Comparison of ENCODE assay signal across 18 cellular contexts in the genomic region with DNA sequence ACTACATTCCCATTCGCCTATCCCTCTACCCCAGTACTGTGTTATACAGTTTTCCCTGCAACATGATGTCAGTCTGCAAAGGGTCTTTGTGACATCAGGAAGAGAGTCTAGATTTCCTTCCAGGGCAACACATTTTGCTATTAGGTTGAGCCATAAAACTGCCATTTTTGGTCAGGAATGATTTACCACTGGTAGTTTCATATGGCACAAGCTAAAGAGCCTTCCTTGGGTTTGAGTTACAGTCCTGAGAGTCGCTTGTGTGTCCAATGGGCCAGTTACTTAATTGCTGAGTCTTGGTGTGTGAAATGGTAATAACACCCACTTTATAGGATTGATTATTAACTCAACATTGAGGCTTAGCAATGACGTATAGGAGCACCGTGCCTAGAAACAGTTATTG. TPM values are rescaled to one million over a fixed set of nuclear protein-coding genes. Genes with fewer than 3 reads are reported as not detected.
DNase-seq lines count a peak whose midpoint lies in the region; ATAC-seq, FAIRE-seq and TF ChIP-seq lines count a peak whose summit lies in the region.
"Had no signal": no experiment of that assay in that cellular context is flagged by ENCODE, and none has a peak within 500 bp of the region (broad histone marks: within the 10 kb centered on the region; RNA-seq: fewer than 3 reads in every experiment).

No MANE protein-coding gene starts in this region.

- H3F3A ChIP-seq in smooth muscle cell (ENCODE audit: low read depth): peaks cover 8% of the 10 kb centered on the region

- no peak overlapping the region for H3K27ac Mint-ChIP-seq in stimulated activated naive B cell treated with anti-CD40 and anti-IgM and Interleukin-4, amounts not matched to agents 10 μg/mL and 1 μg/mL and 100 μg/mL, for 72 hours
- H3K27ac Mint-ChIP-seq: CD8-positive, alpha-beta memory T cell; GM23338 had no signal

- FAIRE-seq in RCC 7860 (lab: Jason Lieb, UNC): no peak
- FAIRE-seq: G401.6 had no signal

- H2AFZ ChIP-seq in smooth muscle cell (ENCODE audit: low read depth): no peak overlapping the region
- H2AFZ ChIP-seq: GM23338 had no signal

- H3K4me1 ChIP-seq in ascending aorta (peaks cover 0 to 40% of the 10 kb centered on the region in 2 donors), lower lobe of right lung (peaks cover under 1% of the 10 kb centered on the region), smooth muscle cell (ENCODE audit: low read depth) (no peaks in the 10 kb centered on the region)

- no peaks in the 10 kb centered on the region for H3K9me3 ChIP-seq in ascending aorta
- no peaks in the 10 kb centered on the region for H3K9me3 ChIP-seq in lower lobe of right lung
- no peaks in the 10 kb centered on the region for H3K9me3 ChIP-seq in smooth muscle cell (replicated peaks; ENCODE audit: low read depth)

- peaks cover 19 to 33% of the 10 kb centered on the region in 2 donors for H3K36me3 Mint-ChIP-seq in stimulated activated naive B cell treated with anti-CD40 and anti-IgM and Interleukin-4, amounts not matched to agents 10 μg/mL and 1 μg/mL and 100 μg/mL, for 72 hours

- no peaks in the 10 kb centered on the region for H4K20me1 ChIP-seq in smooth muscle cell (ENCODE audit: low read depth)

- H3K9me3 Mint-ChIP-seq in stimulated activated naive B cell treated with anti-CD40 and anti-IgM and Interleukin-4, amounts not matched to agents 10 μg/mL and 1 μg/mL and 100 μg/mL, for 72 hours: no peaks in the 10 kb centered on the region
- H3K9me3 Mint-ChIP-seq: CD8-positive, alpha-beta memory T cell; GM23338 had no signal

- H3K4me1 Mint-ChIP-seq in stimulated activated naive B cell treated with anti-CD40 and anti-IgM and Interleukin-4, amounts not matched to agents 10 μg/mL and 1 μg/mL and 100 μg/mL, for 72 hours: peaks cover 0 to 5% of the 10 kb centered on the region in 2 donors

- no peaks in the 10 kb centered on the region for H3K79me2 ChIP-seq in smooth muscle cell (ENCODE audit: low read depth)

- H3K27me3 ChIP-seq in ascending aorta: no peaks in the 10 kb centered on the region
- no peaks in the 10 kb centered on the region for H3K27me3 ChIP-seq in lower lobe of right lung (ENCODE audit: low read depth)
- H3K27me3 ChIP-seq in smooth muscle cell (ENCODE audit: low read depth): no peaks in the 10 kb centered on the region

- no peak overlapping the region for H3K9ac ChIP-seq in smooth muscle cell (ENCODE audit: low read depth)
- H3K9ac ChIP-seq: KMS-11 had no signal

- ATAC-seq in lower lobe of right lung (no peak), GM18861 (IDR thresholded peaks at IDR 0.05; ENCODE audit: unreplicated experiment) (no peak)
- no peak for ATAC-seq in stimulated activated naive B cell treated with anti-CD40 and anti-IgM and Interleukin-4, amounts not matched to agents 10 μg/mL and 1 μg/mL and 100 μg/mL, for 72 hours (replicated peaks)
- ATAC-seq: GM23338, HCT116 had no signal

- H3K27ac ChIP-seq in ascending aorta (peak overlapping the region; percentile 75 to 87), lower lobe of right lung (peak overlapping the region; percentile 27), smooth muscle cell (ENCODE audit: low read depth) (peak overlapping the region; percentile 79)
- H3K27ac ChIP-seq: KMS-11 had no signal

- H3K4me3 ChIP-seq in ascending aorta: no peak overlapping the region
- H3K4me3 ChIP-seq in lower lobe of right lung: no peak overlapping the region
- no peak overlapping the region for H3K4me3 ChIP-seq in smooth muscle cell
- H3K4me3 ChIP-seq: GM23338 had no signal

- H3K27me3 Mint-ChIP-seq in stimulated activated naive B cell treated with anti-CD40 and anti-IgM and Interleukin-4, amounts not matched to agents 10 μg/mL and 1 μg/mL and 100 μg/mL, for 72 hours: no peaks in the 10 kb centered on the region
- H3K27me3 Mint-ChIP-seq: CD8-positive, alpha-beta memory T cell had no signal

- TF ChIP-seq CTCF in ascending aorta (IDR thresholded peaks at IDR 0.05) (no peak), lower lobe of right lung (IDR thresholded peaks at IDR 0.05) (no peak), smooth muscle cell (IDR thresholded peaks at IDR 0.05; ENCODE audit: borderline replicate concordance, insufficient read depth, poor library complexity, severe bottlenecking) (no peak)

- in situ Hi-C loops in Caki2 (cut with HindIII; ENCODE audit: low pct_unique_long_range_greater_than_20kb, low sequenced_read_pairs): no loop called here

- 93% methylated on average over 4 of the region's 4 CpGs for WGBS in smooth muscle cell (ENCODE audit: low lambda C conversion rate)

- H3K4me2 ChIP-seq in smooth muscle cell: peak overlapping the region; percentile 9
- H3K4me2 ChIP-seq: GM23338, KMS-11 had no signal

- intact Hi-C loops in ascending aorta (cut with DNase I): loop anchor here (2.0 to 10.0 kb wide), 2 partner anchors 14 to 722 kb away; no protein-coding TSS in a partner anchor
- intact Hi-C loops in lower lobe of right lung (cut with DNase I): no loop called here

- H3K36me3 ChIP-seq in ascending aorta: no peaks in the 10 kb centered on the region
- no peaks in the 10 kb centered on the region for H3K36me3 ChIP-seq in lower lobe of right lung
- no peaks in the 10 kb centered on the region for H3K36me3 ChIP-seq in smooth muscle cell (ENCODE audit: low read depth)

- DNase-seq in Caki2 (ENCODE audit: low read depth): peak; percentile 31
- DNase-seq in ascending aorta (ENCODE audit: low spot score in 2 of 2): no peak
- no peak for DNase-seq in lower lobe of right lung
- no peak for DNase-seq in smooth muscle cell (lab: John Stamatoyannopoulos, UW; ENCODE audit: unreplicated experiment)
- DNase-seq in activated naive CD4-positive, alpha-beta T cell (lab: John Stamatoyannopoulos, UW): no peak
- no peak for DNase-seq in stimulated activated naive B cell treated with anti-CD40 and anti-IgM and Interleukin-4, amounts not matched to agents 10 μg/mL and 1 μg/mL and 100 μg/mL, for 72 hours
- DNase-seq in RCC 7860 (ENCODE audit: low spot score): no peak
- DNase-seq: 8988T; CD8-positive, alpha-beta memory T cell; DMS79 treated with DMSO at 0.1 percent for 48 hours; NCI-H1436; NCI-H2029; NCI-H2171 treated with DMSO at 0.1 percent for 48 hours had no signal

- no peak overlapping the region for H3K4me3 Mint-ChIP-seq in stimulated activated naive B cell treated with anti-CD40 and anti-IgM and Interleukin-4, amounts not matched to agents 10 μg/mL and 1 μg/mL and 100 μg/mL, for 72 hours
- H3K4me3 Mint-ChIP-seq: CD8-positive, alpha-beta memory T cell; GM23338 had no signal

RNA-seq across cellular contexts. Expression of a gene that starts 22.6 kb away (rescaled TPM):
- 141 and 155 TPM in 2 replicates for total RNA-seq in Caki2 (2014; rRNA removed; shearing (Covaris generic); ENCODE audit: low replicate concordance)
- total RNA-seq in ascending aorta: 22.7 TPM
- 40.2 TPM for total RNA-seq in lower lobe of right lung
- 51.6 and 59.6 TPM in 2 replicates for total RNA-seq in smooth muscle cell
- polyA plus RNA-seq in smooth muscle cell: 30.4 and 54.8 TPM in 2 replicates

RNA-seq across cellular contexts. Expression of a gene that starts 23.0 kb away (rescaled TPM):
- total RNA-seq in Caki2 (2014; rRNA removed; shearing (Covaris generic); ENCODE audit: low replicate concordance): 1.9 TPM in 1 of 2 replicates, not detected in the other
- 1.5 TPM for total RNA-seq in ascending aorta
- total RNA-seq in lower lobe of right lung: 13.4 TPM
- total RNA-seq in smooth muscle cell: 2.7 and 6.1 TPM in 2 replicates
- 3.5 and 6.3 TPM in 2 replicates for polyA plus RNA-seq in smooth muscle cell

Comparison
In these comparisons a context has a peak if more than half of its experiments do, and no peak if none do; other contexts are left out.
1. H3K27ac ChIP-seq: peak in every context shown above with its lines; median percentile 81 in ascending aorta; 79 in smooth muscle cell; 27 in lower lobe of right lung.